In the genomic region with DNA sequence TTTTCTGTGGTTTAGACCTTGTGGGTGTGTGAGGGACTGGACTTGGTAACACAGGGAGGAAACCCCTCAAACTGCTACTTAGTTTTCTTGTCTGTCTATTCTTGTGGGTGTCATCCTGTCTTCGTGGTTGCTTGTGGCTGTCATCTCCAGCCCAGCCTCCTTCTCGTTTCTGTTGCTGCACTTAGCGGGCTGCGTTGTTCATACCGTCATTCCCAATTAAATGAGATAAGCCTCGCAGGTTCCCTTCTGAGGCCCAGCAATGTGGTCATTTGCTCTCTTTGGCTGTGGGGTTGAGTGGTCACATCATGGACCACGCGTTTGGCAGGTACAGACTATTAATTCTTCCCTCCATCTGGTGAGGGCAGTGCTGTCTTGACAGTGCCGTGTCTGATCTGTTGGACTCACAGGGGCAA, we compare ENCODE assay signal across 17 cellular contexts. TPM values are rescaled to one million over a fixed set of nuclear protein-coding genes. Genes with fewer than 3 reads are reported as not detected.
A peak's percentile ranks its signal among the peaks of the same experiment; 100 is the strongest.
DNase-seq lines count a peak whose midpoint lies in the region; ATAC-seq and TF ChIP-seq lines count a peak whose summit lies in the region.
"Had no signal": no experiment of that assay in that cellular context is flagged by ENCODE, and none has a peak within 500 bp of the region (broad histone marks: within the 10 kb centered on the region; RNA-seq: fewer than 3 reads in every experiment).

No MANE protein-coding gene starts in this region.

- no peaks in the 10 kb centered on the region for H3K9me2 ChIP-seq in PC-3 (replicated peaks; ENCODE audit: low read length)

- H3K36me3 ChIP-seq in PC-3 (ENCODE audit: low read depth, low read length): no peaks in the 10 kb centered on the region
- H3K36me3 ChIP-seq: neural progenitor cell, right lobe of liver, thoracic aorta had no signal

- no peak overlapping the region for H3K9ac ChIP-seq in PC-3 (ENCODE audit: low read length)
- H3K9ac ChIP-seq: neural progenitor cell had no signal

- no peaks in the 10 kb centered on the region for H3K9me3 ChIP-seq in CD4-positive, alpha-beta T cell (ENCODE audit: control insufficient read depth, low read length)
- H3K9me3 ChIP-seq in PC-3 (ENCODE audit: low read length): no peaks in the 10 kb centered on the region
- H3K9me3 ChIP-seq: right lobe of liver, thoracic aorta had no signal

- BruUV-seq in PC-3 (replicated peaks; lab: Mats Ljungman, UMichigan): no TSS peak

- H3K9me3 Mint-ChIP-seq in CD4-positive, alpha-beta T cell: no peaks in the 10 kb centered on the region
- no peaks in the 10 kb centered on the region for H3K9me3 Mint-ChIP-seq in activated naive CD8-positive, alpha-beta T cell treated with anti-CD3 and anti-CD28 coated beads, Interleukin-2, amount 50 U/mL, for 24 hours
- H3K9me3 Mint-ChIP-seq: neural progenitor cell had no signal

- H3K79me2 ChIP-seq in PC-3 (ENCODE audit: low read length): peaks cover 94% of the 10 kb centered on the region

- H3K4me1 Mint-ChIP-seq in CD4-positive, alpha-beta T cell (ENCODE audit: low read depth): peaks cover 90% of the 10 kb centered on the region
- H3K4me1 Mint-ChIP-seq in activated naive CD8-positive, alpha-beta T cell treated with anti-CD3 and anti-CD28 coated beads, Interleukin-2, amount 50 U/mL, for 24 hours: peaks cover 97% of the 10 kb centered on the region

- no peak overlapping the region for H3K27ac ChIP-seq in CD4-positive, alpha-beta T cell (ENCODE audit: low read depth, low read length)
- H3K27ac ChIP-seq in PC-3 (ENCODE audit: low read length): no peak overlapping the region
- H3K27ac ChIP-seq: epithelial cell of prostate, neural progenitor cell, right lobe of liver, thoracic aorta had no signal

- H2AFZ ChIP-seq in PC-3 (ENCODE audit: low read length): no peak overlapping the region
- H2AFZ ChIP-seq: neural progenitor cell had no signal

- peaks cover 72% of the 10 kb centered on the region for H4K20me1 ChIP-seq in PC-3 (ENCODE audit: low read length)

- peak overlapping the region; percentile 15 for H3K27ac Mint-ChIP-seq in CD4-positive, alpha-beta T cell
- peak overlapping the region; percentile 80 for H3K27ac Mint-ChIP-seq in activated naive CD8-positive, alpha-beta T cell treated with anti-CD3 and anti-CD28 coated beads, Interleukin-2, amount 50 U/mL, for 24 hours
- H3K27ac Mint-ChIP-seq: neural progenitor cell had no signal

- no peaks in the 10 kb centered on the region for H3K27me3 Mint-ChIP-seq in CD4-positive, alpha-beta T cell
- H3K27me3 Mint-ChIP-seq in activated naive CD8-positive, alpha-beta T cell treated with anti-CD3 and anti-CD28 coated beads, Interleukin-2, amount 50 U/mL, for 24 hours: no peaks in the 10 kb centered on the region

- H3F3A ChIP-seq in PC-3 (ENCODE audit: low read length, unreplicated experiment): no peaks in the 10 kb centered on the region

- no peak for TF ChIP-seq CTCF in CD4-positive, alpha-beta T cell (IDR thresholded peaks at IDR 0.05)
- TF ChIP-seq CTCF in PC-3 (conservative IDR thresholded peaks at IDR 0.05; ENCODE audit: low read depth, low read length) (no peak), GM10266 (IDR thresholded peaks at IDR 0.05; ENCODE audit: control insufficient read depth, insufficient read depth, low read depth, missing control alignments) (no peak)

- POLR2A ChIA-PET in CD4-positive, alpha-beta T cell (lab: Charles Lee): interaction anchor here (0.9 to 1.0 kb wide), 2 partner anchors 9 to 19 kb away, joined by 3 read pairs; a partner anchor contains a TSS
- POLR2A ChIA-PET in PC-3 (lab: Charles Lee; ENCODE audit: unreplicated experiment): no interaction called here

- no peak overlapping the region for H3K4me3 ChIP-seq in PC-3 (ENCODE audit: low read length)
- H3K4me3 ChIP-seq: neural progenitor cell, right lobe of liver, thoracic aorta had no signal

- H3K36me3 Mint-ChIP-seq in CD4-positive, alpha-beta T cell (ENCODE audit: low read depth): peaks cover 5% of the 10 kb centered on the region
- H3K36me3 Mint-ChIP-seq in activated naive CD8-positive, alpha-beta T cell treated with anti-CD3 and anti-CD28 coated beads, Interleukin-2, amount 50 U/mL, for 24 hours (ENCODE audit: low read depth): peaks cover 3% of the 10 kb centered on the region
- H3K36me3 Mint-ChIP-seq: neural progenitor cell had no signal

- no peak for DNase-seq in CD4-positive, alpha-beta T cell
- DNase-seq in SK-N-DZ (ENCODE audit: low spot score) (peak; percentile 83), PC-3 (no peak), HuH-7.5 (ENCODE audit: low spot score) (no peak), GM10266 (ENCODE audit: extremely low spot score) (no peak)
- DNase-seq in activated naive CD8-positive, alpha-beta T cell treated with anti-CD3 and anti-CD28 coated beads, Interleukin-2, amount 50 U/mL, for 24 hours: peak; percentile 47
- DNase-seq: GF-D8, left ventricle myocardium superior, MM.1S, right lobe of liver, T-helper 9 cell had no signal

- H3K4me3 Mint-ChIP-seq in CD4-positive, alpha-beta T cell: no peak overlapping the region
- peak overlapping the region; percentile 48 for H3K4me3 Mint-ChIP-seq in activated naive CD8-positive, alpha-beta T cell treated with anti-CD3 and anti-CD28 coated beads, Interleukin-2, amount 50 U/mL, for 24 hours
- H3K4me3 Mint-ChIP-seq: neural progenitor cell had no signal

- H3K4me2 ChIP-seq in PC-3 (ENCODE audit: low read length): no peak overlapping the region
- H3K4me2 ChIP-seq: neural progenitor cell had no signal

- intact Hi-C loops in CD4-positive, alpha-beta T cell (cut with DNase I, micrococcal nuclease): no loop called here
- intact Hi-C loops in PC-3 (cut with micrococcal nuclease): no loop called here

- peak; percentile 34 for ATAC-seq in CD4-positive, alpha-beta T cell (ENCODE audit: poor library complexity)
- peak; percentile 44 for ATAC-seq in GM19463 (IDR thresholded peaks at IDR 0.05; ENCODE audit: unreplicated experiment)
- ATAC-seq in activated naive CD8-positive, alpha-beta T cell treated with anti-CD3 and anti-CD28 coated beads, Interleukin-2, amount 50 U/mL, for 24 hours: peak; percentile 87
- ATAC-seq in PC-3: no peak
- no peak for ATAC-seq in HG03097 (IDR thresholded peaks at IDR 0.05; ENCODE audit: low FRiP score, unreplicated experiment)
- ATAC-seq: left ventricle myocardium superior, Panc1, right lobe of liver had no signal

- H3K4me1 ChIP-seq in PC-3 (ENCODE audit: insufficient read depth, low read length): peaks cover 58% of the 10 kb centered on the region

- no peaks in the 10 kb centered on the region for H3K27me3 ChIP-seq in CD4-positive, alpha-beta T cell (ENCODE audit: control insufficient read depth, insufficient read depth, low read length)
- H3K27me3 ChIP-seq in PC-3 (ENCODE audit: low read length): no peaks in the 10 kb centered on the region
- H3K27me3 ChIP-seq: neural progenitor cell, right lobe of liver had no signal

- CTCF ChIA-PET in CD4-positive, alpha-beta T cell (lab: Charles Lee): no interaction called here
- CTCF ChIA-PET in PC-3 (lab: Charles Lee): no interaction called here

RNA-seq across cellular contexts. Expression of a gene that starts 18.8 kb away (rescaled TPM):
- 1 to 10 TPM; 4.8 to 4.9 TPM for total RNA-seq in CD4-positive, alpha-beta T cell
- 45.6 and 51.8 TPM in 2 replicates for polyA plus RNA-seq in SK-N-DZ (2014; cell fraction: cytosol; rRNA removed)
- polyA plus RNA-seq in SK-N-DZ (2014; cell fraction: nucleus; rRNA removed): 22.3 and 28.4 TPM in 2 replicates
- 62.9 and 67.7 TPM in 2 replicates for total RNA-seq in PC-3 (2014; rRNA removed)

Comparison
In these comparisons a context has a peak if more than half of its experiments do, and no peak if none do; other contexts are left out.
1. ATAC-seq: peak in CD4-positive, alpha-beta T cell (single experiment), GM19463 (single experiment) and activated naive CD8-positive, alpha-beta T cell treated with anti-CD3 and anti-CD28 coated beads, Interleukin-2, amount 50 U/mL, for 24 hours (single experiment); none in PC-3 (single experiment) and HG03097 (single experiment).
2. DNase-seq: peak in SK-N-DZ (single experiment) and activated naive CD8-positive, alpha-beta T cell treated with anti-CD3 and anti-CD28 coated beads, Interleukin-2, amount 50 U/mL, for 24 hours (single experiment); none in CD4-positive, alpha-beta T cell (0 of 10), PC-3 (single experiment), HuH-7.5 (single experiment) and GM10266 (single experiment).
3. RNA of a gene that starts 18.8 kb away (total RNA-seq): 62.9 to 67.7 TPM in PC-3; 4.8 to 4.9 TPM in CD4-positive, alpha-beta T cell; every median in the first group is over 10 times any median in the second.